In the genomic region with DNA sequence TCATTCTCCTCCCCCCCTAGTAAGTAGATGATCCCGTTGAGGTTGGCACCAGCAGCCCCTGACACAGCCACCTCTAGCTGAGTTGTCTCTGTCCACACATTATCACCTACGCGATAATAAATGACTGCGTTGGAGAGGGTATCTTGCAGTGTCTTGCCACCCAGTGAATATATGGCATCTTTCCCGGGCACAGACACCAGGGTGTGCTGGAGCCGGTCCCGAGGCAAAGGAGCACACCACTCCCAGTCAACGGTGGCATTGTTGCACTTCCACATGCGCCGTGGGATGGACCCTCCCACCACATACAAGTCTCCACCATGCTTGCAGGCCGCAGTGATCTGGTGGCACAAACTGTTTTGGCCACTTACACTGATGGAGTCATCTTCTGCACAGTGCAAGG, we compare ENCODE assay signal across 16 cellular contexts. TPM values are rescaled to one million over a fixed set of nuclear protein-coding genes. Genes with fewer than 3 reads are reported as not detected.
DNase-seq lines count a peak whose midpoint lies in the region; ATAC-seq and TF ChIP-seq lines count a peak whose summit lies in the region.
"Had no signal": no experiment of that assay in that cellular context is flagged by ENCODE, and none has a peak within 500 bp of the region (broad histone marks: within the 10 kb centered on the region; RNA-seq: fewer than 3 reads in every experiment).

No MANE protein-coding gene starts in this region.

- 44 to 74% methylated on average over 11 of the region's 11 CpGs for WGBS in heart right ventricle, 2 donors

- TF ChIP-seq CTCF in heart right ventricle (IDR thresholded peaks at IDR 0.05): no peak

- peak overlapping the region; percentile 79 for H3K27ac ChIP-seq in angular gyrus (ENCODE audit: low read depth, low read length)
- peak overlapping the region in 5 of 10 donors; percentile 17 to 73 (median 45) for H3K27ac ChIP-seq in heart right ventricle
- H3K27ac ChIP-seq: KMS-11, neutrophil had no signal

- intact Hi-C loops in heart right ventricle (cut with DNase I) (loop anchor here in 1 of 10 donors (5.0 kb wide), 1 partner anchor 34 kb away; no protein-coding TSS in a partner anchor), posterior vena cava (cut with DNase I) (no loop called here)

- DNase-seq in heart right ventricle (peak in 1 of 2 donors; percentile 49), posterior vena cava (ENCODE audit: low spot score) (peak; percentile 36), SK-N-DZ (ENCODE audit: low spot score) (no peak), NCI-H226 (no peak)
- DNase-seq: activated CD4-positive, alpha-beta T cell treated with anti-CD3 and anti-CD28 coated beads, Interleukin-2, amount 50 U/mL, for 1 hour; activated naive CD8-positive, alpha-beta T cell treated with anti-CD3 and anti-CD28 coated beads for 36 hours; central memory CD4-positive, alpha-beta T cell; foreskin melanocyte; NCI-H1417; uterus had no signal

- H3K27me3 ChIP-seq in heart right ventricle: no peaks in the 10 kb centered on the region
- H3K27me3 ChIP-seq: neutrophil, uterus had no signal

- H3K4me1 ChIP-seq in heart right ventricle: peaks cover 20 to 56% (median 40%) of the 10 kb centered on the region in 9 donors
- H3K4me1 ChIP-seq: uterus had no signal

- no peaks in the 10 kb centered on the region for H3K9me3 ChIP-seq in heart right ventricle
- H3K9me3 ChIP-seq: neutrophil, uterus had no signal

- H3K36me3 ChIP-seq in heart right ventricle: peaks cover 0 to 92% (median 20%) of the 10 kb centered on the region in 9 donors
- H3K36me3 ChIP-seq: uterus had no signal

- peak; percentile 63 to 91 (median 80) for ATAC-seq in heart right ventricle
- no peak for ATAC-seq in GM21526 (IDR thresholded peaks at IDR 0.05; ENCODE audit: low FRiP score, unreplicated experiment)
- ATAC-seq: stimulated activated memory B cell treated with anti-CD40 and anti-IgM and Interleukin-4, amounts not matched to agents 10 μg/mL and 1 μg/mL and 100 μg/mL, for 72 hours had no signal

- no peak overlapping the region for H3K4me3 ChIP-seq in heart right ventricle
- H3K4me3 ChIP-seq: skin epidermis, uterus had no signal

RNA-seq across cellular contexts. Expression of a gene that starts 5.4 kb away (rescaled TPM):
- total RNA-seq in heart right ventricle (10 to 100 TPM; 13.6 to 21.0 (median 16.2) TPM), posterior vena cava (10 to 100 TPM in 1 of 2 donors, 1 to 10 TPM in 1; 9.5 to 12.3 TPM)
- 1 to 10 TPM; 3.1 to 9.2 TPM for polyA plus RNA-seq in heart right ventricle
- 31.2 and 39.1 TPM in 2 replicates for polyA plus RNA-seq in SK-N-DZ (2014; cell fraction: cytosol; rRNA removed)
- polyA plus RNA-seq in SK-N-DZ (2014; cell fraction: nucleus; rRNA removed): 17.2 and 24.2 TPM in 2 replicates

RNA-seq across cellular contexts. Expression of a gene that starts 5.6 kb away (rescaled TPM):
- 100 to 1,000 TPM; 171 to 359 (median 287) TPM for total RNA-seq in heart right ventricle
- 100 to 1,000 TPM; 291 to 570 TPM for polyA plus RNA-seq in heart right ventricle
- total RNA-seq in posterior vena cava: 10 to 100 TPM; 65.6 to 70.3 TPM
- 129 and 149 TPM in 2 replicates for polyA plus RNA-seq in SK-N-DZ (2014; cell fraction: cytosol; rRNA removed)
- 156 and 172 TPM in 2 replicates for polyA plus RNA-seq in SK-N-DZ (2014; cell fraction: nucleus; rRNA removed)

RNA-seq across cellular contexts. Expression of a gene that starts 7.9 kb away (rescaled TPM):
- total RNA-seq in heart right ventricle (10 to 100 TPM; 16.9 to 24.6 (median 21.3) TPM), posterior vena cava (10 to 100 TPM; 28.9 to 29.2 TPM)
- polyA plus RNA-seq in heart right ventricle: 10 to 100 TPM; 36.4 to 66.9 TPM
- 78.4 and 80.5 TPM in 2 replicates for polyA plus RNA-seq in SK-N-DZ (2014; cell fraction: cytosol; rRNA removed)
- 49.0 and 59.4 TPM in 2 replicates for polyA plus RNA-seq in SK-N-DZ (2014; cell fraction: nucleus; rRNA removed)

RNA-seq across cellular contexts. Expression of a gene that starts 13.2 kb away (rescaled TPM):
- total RNA-seq in heart right ventricle: 1 to 10 TPM in 1 of 10 donors, under 1 TPM in 4, not detected in 5; 0.19 to 1.0 (median 0.24) TPM
- under 1 TPM in 1 of 2 donors, not detected in 1; 0.07 TPM for polyA plus RNA-seq in heart right ventricle
- 1 to 10 TPM; 3.4 to 7.2 TPM for total RNA-seq in posterior vena cava
- not detected in 2 replicates for polyA plus RNA-seq in SK-N-DZ (2014; cell fraction: cytosol; rRNA removed)
- polyA plus RNA-seq in SK-N-DZ (2014; cell fraction: nucleus; rRNA removed): 0.44 and 0.66 TPM in 2 replicates
- total RNA-seq: activated naive CD8-positive, alpha-beta T cell treated with anti-CD3 and anti-CD28 coated beads for 36 hours had no signal

RNA-seq across cellular contexts. Expression of a gene that starts 20.4 kb away (rescaled TPM):
- total RNA-seq in heart right ventricle: 10 to 100 TPM; 68.3 to 97.0 (median 87.7) TPM
- polyA plus RNA-seq in heart right ventricle: 10 to 100 TPM; 24.4 to 35.8 TPM
- 10 to 100 TPM; 83.8 to 96.3 TPM for total RNA-seq in posterior vena cava
- polyA plus RNA-seq in SK-N-DZ (2014; cell fraction: cytosol; rRNA removed): 78.8 and 96.8 TPM in 2 replicates
- polyA plus RNA-seq in SK-N-DZ (2014; cell fraction: nucleus; rRNA removed): 92.1 and 139 TPM in 2 replicates
